8 cellular contexts compared by ENCODE assay signal in genomic region chr20:41003143-41003932, GRCh38. TPM values are rescaled to one million over a fixed set of nuclear protein-coding genes. Genes with fewer than 3 reads are reported as not detected.
DNase-seq lines count a peak whose midpoint lies in the region; ATAC-seq, FAIRE-seq and TF ChIP-seq lines count a peak whose summit lies in the region.

No MANE protein-coding gene starts in this region.

- peak overlapping the region; percentile 91 for H2AFZ ChIP-seq in keratinocyte (ENCODE audit: control insufficient read depth, low read length)

- H3K27me3 ChIP-seq in Caco-2 (replicated peaks; ENCODE audit: control insufficient read depth, insufficient read depth, low read length) (no peaks in the 10 kb centered on the region), keratinocyte (ENCODE audit: control insufficient read depth, extremely low read depth, insufficient read depth, low read length) (no peaks in the 10 kb centered on the region)

- H3K79me2 ChIP-seq in keratinocyte (ENCODE audit: control insufficient read depth, insufficient read depth, low read length): no peaks in the 10 kb centered on the region

- CTCF ChIA-PET in Caco-2 (lab: Charles Lee): interaction anchor here (1.5 to 1.9 kb wide), 2 partner anchors 13 to 75 kb away, joined by 8 to 12 read pairs; no protein-coding TSS in a partner anchor

- H3K9me3 ChIP-seq in Caco-2 (peaks cover 20% of the 10 kb centered on the region), keratinocyte (ENCODE audit: control insufficient read depth, low read depth, low read length) (peaks cover 3% of the 10 kb centered on the region)

- H3K4me1 ChIP-seq in Caco-2: peaks cover 38% of the 10 kb centered on the region
- H3K4me1 ChIP-seq in keratinocyte (ENCODE audit: control insufficient read depth, extremely low read depth, insufficient read depth, low read length): peaks cover 40% of the 10 kb centered on the region

- peak overlapping the region; percentile 89 for H3K27ac Mint-ChIP-seq in Caco-2 (ENCODE audit: unreplicated experiment)

- TF ChIP-seq EP300 in Ishikawa (IDR thresholded peaks at IDR 0.05; ENCODE audit: borderline replicate concordance): peak; percentile 73

- peak overlapping the region; percentile 65 for H3K4me3 Mint-ChIP-seq in Caco-2 (ENCODE audit: unreplicated experiment)

- H3K9me3 Mint-ChIP-seq in Caco-2 (ENCODE audit: unreplicated experiment): peaks cover 11% of the 10 kb centered on the region

- peaks cover 40% of the 10 kb centered on the region for H3K4me1 Mint-ChIP-seq in Caco-2 (ENCODE audit: low read depth, unreplicated experiment)

- DNase-seq in Caco-2 (peak; percentile 93 to 96), T-helper 2 cell (peak in 4 of 5 experiments; percentile 36 to 93 (median 63)), amniotic epithelial cell (ENCODE audit: low read depth) (peak; percentile 99), keratinocyte (ENCODE audit: low read depth, low spot score) (peak; percentile 93), NCI-H2081 treated with DMSO at 0.1 percent for 48 hours (lab: John Stamatoyannopoulos, UW) (no peak)
- peak; percentile 65 to 72 for DNase-seq in stimulated activated CD4-positive, alpha-beta T cell treated with anti-CD3 and anti-CD28 coated beads, Interleukin-2, amount 100 ng/mL, for 24 hours

- TF ChIP-seq RAD21 in Ishikawa (IDR thresholded peaks at IDR 0.05; ENCODE audit: low read depth): no peak

- H3K27ac ChIP-seq in keratinocyte (ENCODE audit: control insufficient read depth, insufficient read depth, low read length): peak overlapping the region; percentile 99

- H4K20me1 ChIP-seq in keratinocyte (ENCODE audit: control insufficient read depth, extremely low read depth, insufficient read depth, low read length): no peaks in the 10 kb centered on the region

- no peak for ATAC-seq in GM19397 (IDR thresholded peaks at IDR 0.05; ENCODE audit: unreplicated experiment)

- H3K4me2 ChIP-seq in keratinocyte (ENCODE audit: control insufficient read depth, extremely low read depth, insufficient read depth, low read depth, low read length): peak overlapping the region; percentile 84

- intact Hi-C loops in Caco-2 (cut with micrococcal nuclease; ENCODE audit: unreplicated experiment): loop anchor here (1.0 kb wide), 3 partner anchors 13 to 25 kb away; partner anchors contain the start of gene TOP1

- TF ChIP-seq CTCF in Caco-2 (IDR thresholded peaks at IDR 0.05; ENCODE audit: insufficient read depth in 1 of 2, low read depth in 1 of 2, low read length in 1 of 2, severe bottlenecking in 1 of 2, unreplicated experiment in 1 of 2): no peak
- TF ChIP-seq CTCF in keratinocyte (optimal IDR thresholded peaks at IDR 0.05 in 1 of 3, IDR thresholded peaks at IDR 0.05 in 1 of 3, conservative IDR thresholded peaks at IDR 0.05 in 1 of 3; ENCODE audit: extremely low read depth in 1 of 3, insufficient read depth in 2 of 3, low read length in 3 of 3): no peak

- H3K36me3 ChIP-seq in Caco-2 (ENCODE audit: control insufficient read depth, insufficient read depth, low read length): no peaks in the 10 kb centered on the region
- H3K36me3 ChIP-seq in keratinocyte (ENCODE audit: control insufficient read depth in 2 of 2, extremely low read depth in 1 of 2, insufficient read depth in 2 of 2, low read length in 2 of 2): no peaks in the 10 kb centered on the region

- FAIRE-seq in keratinocyte (lab: Jason Lieb, UNC): peak; percentile 58

- peaks cover 2% of the 10 kb centered on the region for H3K9me1 ChIP-seq in keratinocyte (ENCODE audit: control insufficient read depth, extremely low read depth, insufficient read depth, low read length)

- dilution Hi-C loops in keratinocyte (cut with MboI; ENCODE audit: extremely low pct_ligation_motif_present, low sequenced_read_pairs): no loop called here

- H3K36me3 Mint-ChIP-seq in Caco-2 (ENCODE audit: insufficient read depth, unreplicated experiment): peaks cover 20% of the 10 kb centered on the region

- no peak overlapping the region for H3K4me3 ChIP-seq in Caco-2 (ENCODE audit: low read depth, low read length)
- peak overlapping the region; percentile 32 to 55 (median 41) for H3K4me3 ChIP-seq in keratinocyte (ENCODE audit: control insufficient read depth in 2 of 3, extremely low read depth in 1 of 3, insufficient read depth in 2 of 3, low read depth in 1 of 3, low read length in 3 of 3)

- BruUV-seq in Caco-2 (replicated peaks; lab: Mats Ljungman, UMichigan): TSS peak; percentile 98

- H3K27me3 Mint-ChIP-seq in Caco-2 (ENCODE audit: insufficient read depth, unreplicated experiment): no peaks in the 10 kb centered on the region

- peak overlapping the region; percentile 88 for H3K9ac ChIP-seq in keratinocyte (ENCODE audit: control insufficient read depth, extremely low read depth, insufficient read depth, low read length)

- POLR2A ChIA-PET in Caco-2 (lab: Charles Lee): no interaction called here

TF ChIP-seq in Ishikawa, 13 proteins besides CTCF, POLR2A, EP300 and RAD21:
- TF ChIP-seq EGR1 (IDR thresholded peaks at IDR 0.05) (no peak), CEBPB (IDR thresholded peaks at IDR 0.05) (peak; percentile 70), TCF12 (IDR thresholded peaks at IDR 0.05; ENCODE audit: low read depth) (peak; percentile 85), YY1 (IDR thresholded peaks at IDR 0.05; ENCODE audit: low read depth) (no peak), FOXM1 (IDR thresholded peaks at IDR 0.05; ENCODE audit: borderline replicate concordance, low read depth) (no peak; the same call in 1 of the 2 replicates), TAF1 (IDR thresholded peaks at IDR 0.05; ENCODE audit: low read depth) (no peak), NFIC (IDR thresholded peaks at IDR 0.05) (peak; percentile 63), TEAD4 (IDR thresholded peaks at IDR 0.05) (peak; percentile 56), ZBTB7A (IDR thresholded peaks at IDR 0.05; ENCODE audit: low read depth) (no peak), USF1 (IDR thresholded peaks at IDR 0.05) (peak; percentile 96), MAX (IDR thresholded peaks at IDR 0.05) (peak; percentile 61), CREB1 (IDR thresholded peaks at IDR 0.05; ENCODE audit: low read depth) (no peak)
- TF ChIP-seq, protein P1, sequence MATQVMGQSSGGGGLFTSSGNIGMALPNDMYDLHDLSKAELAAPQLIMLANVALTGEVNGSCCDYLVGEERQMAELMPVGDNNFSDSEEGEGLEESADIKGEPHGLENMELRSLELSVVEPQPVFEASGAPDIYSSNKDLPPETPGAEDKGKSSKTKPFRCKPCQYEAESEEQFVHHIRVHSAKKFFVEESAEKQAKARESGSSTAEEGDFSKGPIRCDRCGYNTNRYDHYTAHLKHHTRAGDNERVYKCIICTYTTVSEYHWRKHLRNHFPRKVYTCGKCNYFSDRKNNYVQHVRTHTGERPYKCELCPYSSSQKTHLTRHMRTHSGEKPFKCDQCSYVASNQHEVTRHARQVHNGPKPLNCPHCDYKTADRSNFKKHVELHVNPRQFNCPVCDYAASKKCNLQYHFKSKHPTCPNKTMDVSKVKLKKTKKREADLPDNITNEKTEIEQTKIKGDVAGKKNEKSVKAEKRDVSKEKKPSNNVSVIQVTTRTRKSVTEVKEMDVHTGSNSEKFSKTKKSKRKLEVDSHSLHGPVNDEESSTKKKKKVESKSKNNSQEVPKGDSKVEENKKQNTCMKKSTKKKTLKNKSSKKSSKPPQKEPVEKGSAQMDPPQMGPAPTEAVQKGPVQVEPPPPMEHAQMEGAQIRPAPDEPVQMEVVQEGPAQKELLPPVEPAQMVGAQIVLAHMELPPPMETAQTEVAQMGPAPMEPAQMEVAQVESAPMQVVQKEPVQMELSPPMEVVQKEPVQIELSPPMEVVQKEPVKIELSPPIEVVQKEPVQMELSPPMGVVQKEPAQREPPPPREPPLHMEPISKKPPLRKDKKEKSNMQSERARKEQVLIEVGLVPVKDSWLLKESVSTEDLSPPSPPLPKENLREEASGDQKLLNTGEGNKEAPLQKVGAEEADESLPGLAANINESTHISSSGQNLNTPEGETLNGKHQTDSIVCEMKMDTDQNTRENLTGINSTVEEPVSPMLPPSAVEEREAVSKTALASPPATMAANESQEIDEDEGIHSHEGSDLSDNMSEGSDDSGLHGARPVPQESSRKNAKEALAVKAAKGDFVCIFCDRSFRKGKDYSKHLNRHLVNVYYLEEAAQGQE (IDR thresholded peaks at IDR 0.05; ENCODE audit: low read depth): no peak

RNA-seq across cellular contexts. Expression of gene TOP1, which starts 25.3 kb away (rescaled TPM):
- total RNA-seq in Caco-2 (2022): 142 and 144 TPM in 2 replicates
- 13.8 to 25.2 TPM (median 20.4 TPM) in 3 replicates for polyA plus RNA-seq in keratinocyte
- 249 TPM for polyA plus RNA-seq in keratinocyte (2011; ENCODE audit: low read depth)
- polyA plus RNA-seq in keratinocyte (2011; cell fraction: cytosol; rRNA removed): 15.7 and 22.8 TPM in 2 replicates
- 30.5 and 40.4 TPM in 2 replicates for polyA plus RNA-seq in keratinocyte (2011; cell fraction: nucleus; rRNA removed)
- polyA plus RNA-seq in keratinocyte (2012; ENCODE audit: low replicate concordance): 58.4 and 64.0 TPM in 2 replicates
- polyA minus RNA-seq in keratinocyte: 7.4 to 27.4 TPM (median 7.8 TPM) in 3 replicates
- 16.5 TPM for polyA minus RNA-seq in keratinocyte (2011; cell fraction: cytosol; rRNA and poly(A)+ RNA removed)
- polyA minus RNA-seq in keratinocyte (2011; cell fraction: nucleus; rRNA and poly(A)+ RNA removed): 14.8 and 40.6 TPM in 2 replicates
